14 cellular contexts compared by ENCODE assay signal in the genomic region with DNA sequence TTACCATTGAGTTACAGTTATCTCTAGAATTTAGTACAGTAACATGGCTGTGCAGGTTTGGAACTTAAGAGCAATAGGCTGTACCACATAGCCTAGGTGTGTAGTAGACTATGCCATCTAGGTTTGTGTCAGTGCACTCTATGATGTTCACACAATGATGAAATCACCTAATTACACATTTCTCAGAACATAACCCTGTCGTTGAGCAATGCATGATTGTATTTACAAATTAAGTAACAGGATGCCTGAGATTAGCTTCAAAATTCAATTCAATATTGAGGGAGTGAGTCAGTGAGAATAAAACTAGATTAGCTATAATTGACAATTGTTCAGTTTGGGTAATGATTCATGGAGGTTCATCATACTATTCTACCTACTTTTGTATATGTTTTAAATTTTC.
DNase-seq lines count a peak whose midpoint lies in the region; ATAC-seq, FAIRE-seq and TF ChIP-seq lines count a peak whose summit lies in the region.
"Had no signal": no experiment of that assay in that cellular context is flagged by ENCODE, and none has a peak within 500 bp of the region (broad histone marks: within the 10 kb centered on the region; RNA-seq: fewer than 3 reads in every experiment).

No MANE protein-coding gene starts in this region.

- H3K27ac ChIP-seq in PC-3 (ENCODE audit: low read length) (no peak overlapping the region), right lobe of liver (no peak overlapping the region)

- intact Hi-C loops in PC-3 (cut with micrococcal nuclease) (no loop called here), right lobe of liver (cut with DNase I) (no loop called here)

- H3K9ac ChIP-seq in PC-3 (ENCODE audit: low read length): no peak overlapping the region

- ATAC-seq in PC-3: no peak
- peak; percentile 84 to 97 (median 93) for ATAC-seq in right lobe of liver
- ATAC-seq: GM12878, GM23338 had no signal

- POLR2A ChIA-PET in PC-3 (lab: Charles Lee; ENCODE audit: unreplicated experiment): no interaction called here

- CTCF ChIA-PET in PC-3 (lab: Charles Lee): no interaction called here

- H3K4me3 ChIP-seq in PC-3 (ENCODE audit: low read length) (no peak overlapping the region), epithelial cell of esophagus (ENCODE audit: low read length) (no peak overlapping the region), right lobe of liver (no peak overlapping the region)
- H3K4me3 ChIP-seq: GM12878, GM23338 had no signal

- FAIRE-seq in GM12891 (lab: Jason Lieb, UNC): peak; percentile 55
- FAIRE-seq: GM12878 had no signal

- no peaks in the 10 kb centered on the region for H3K4me1 ChIP-seq in PC-3 (ENCODE audit: insufficient read depth, low read length)
- peaks cover 0 to 14% (median 0%) of the 10 kb centered on the region in 4 donors for H3K4me1 ChIP-seq in right lobe of liver

- H3K27me3 ChIP-seq in PC-3 (ENCODE audit: low read length) (no peaks in the 10 kb centered on the region), right lobe of liver (no peaks in the 10 kb centered on the region)

- H3K36me3 ChIP-seq in PC-3 (ENCODE audit: low read depth, low read length) (no peaks in the 10 kb centered on the region), right lobe of liver (no peaks in the 10 kb centered on the region)

- TF ChIP-seq POLR2A in GM12891 (IDR thresholded peaks at IDR 0.05; ENCODE audit: low read depth, low read length) (no peak), right lobe of liver (IDR thresholded peaks at IDR 0.05) (no peak)

- H3F3A ChIP-seq in PC-3 (ENCODE audit: low read length, unreplicated experiment): no peaks in the 10 kb centered on the region

- no peaks in the 10 kb centered on the region for H3K9me2 ChIP-seq in PC-3 (replicated peaks; ENCODE audit: low read length)

- no peak for DNase-seq in GM12891 (ENCODE audit: insufficient read length, low spot score)
- DNase-seq in PC-3: peak; percentile 8
- peak; percentile 92 for DNase-seq in epithelial cell of esophagus (ENCODE audit: low read depth)
- no peak for DNase-seq in right lobe of liver
- DNase-seq in middle frontal gyrus (ENCODE audit: extremely low spot score, low spot score): no peak
- DNase-seq in T-helper 2 cell: no peak
- no peak for DNase-seq in effector CD8-positive, alpha-beta T cell (lab: John Stamatoyannopoulos, UW)
- DNase-seq: C1 segment of cervical spinal cord; Calu3; CD4-positive, alpha-beta T cell; DMS 273 treated with DMSO at 0.1 percent for 48 hours; H7 had no signal

- H3K4me2 ChIP-seq in PC-3 (ENCODE audit: low read length): no peak overlapping the region
- H3K4me2 ChIP-seq: GM23338 had no signal

- H4K20me1 ChIP-seq in PC-3 (ENCODE audit: low read length): no peaks in the 10 kb centered on the region

- no peaks in the 10 kb centered on the region for H3K79me2 ChIP-seq in PC-3 (ENCODE audit: low read length)

- WGBS in right lobe of liver (ENCODE audit: insufficient coverage, low coverage, low lambda C conversion rate, missing lambda C conversion rate): 15% methylated on average over 1 of the region's 1 CpG

- H3K9me3 ChIP-seq in PC-3 (ENCODE audit: low read length) (0 out of 2 replicates have a peak, but pooled peaks cover 8% of the 10 kb centered on the region), right lobe of liver (no peaks in the 10 kb centered on the region)

- H2AFZ ChIP-seq in PC-3 (ENCODE audit: low read length): no peak overlapping the region
- H2AFZ ChIP-seq: GM23338 had no signal

- no peak for TF ChIP-seq CTCF in PC-3 (conservative IDR thresholded peaks at IDR 0.05; ENCODE audit: low read depth, low read length)
- TF ChIP-seq CTCF in epithelial cell of esophagus (IDR thresholded peaks at IDR 0.05; ENCODE audit: insufficient read depth, low read depth, low read length, missing control alignments): no peak
- no peak for TF ChIP-seq CTCF in right lobe of liver (IDR thresholded peaks at IDR 0.05)

- BruUV-seq in PC-3 (replicated peaks; lab: Mats Ljungman, UMichigan): no TSS peak

TF ChIP-seq in GM12891, 5 proteins besides CTCF, POLR2A, EP300 and RAD21:
- no peak for TF ChIP-seq SPI1 (IDR thresholded peaks at IDR 0.05; ENCODE audit: low read depth, low read length)

Comparison
In these comparisons a context has a peak if more than half of its experiments do, and no peak if none do; other contexts are left out.
1. DNase-seq: peak in PC-3 (single experiment) and epithelial cell of esophagus (single experiment); none in GM12891 (single experiment), right lobe of liver (0 of 3), middle frontal gyrus (single experiment), T-helper 2 cell (0 of 5) and effector CD8-positive, alpha-beta T cell (single experiment).